ENCODE assay signal across 26 cellular contexts in the genomic region with DNA sequence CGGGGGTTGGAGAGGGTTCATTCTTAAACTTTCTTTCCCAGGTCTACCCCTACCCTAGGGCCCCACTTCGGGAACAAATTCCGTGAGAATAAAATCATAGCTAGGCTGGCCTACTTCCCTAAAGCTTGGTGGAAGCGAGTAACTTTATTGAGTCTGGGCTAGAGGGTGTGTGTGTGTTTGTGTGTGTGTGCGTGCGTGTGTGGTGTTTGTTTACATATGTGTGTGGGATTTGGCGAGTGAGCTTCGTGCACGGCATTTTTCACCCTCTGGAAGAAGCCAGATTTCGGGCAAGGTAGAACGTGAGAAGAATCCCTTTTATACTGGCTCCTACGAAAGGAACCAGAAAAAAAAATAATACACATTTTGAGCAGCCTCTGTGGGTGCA. TPM values are rescaled to one million over a fixed set of nuclear protein-coding genes. Genes with fewer than 3 reads are reported as not detected.
DNase-seq lines count a peak whose midpoint lies in the region; ATAC-seq and TF ChIP-seq lines count a peak whose summit lies in the region.
"Had no signal": no experiment of that assay in that cellular context is flagged by ENCODE, and none has a peak within 500 bp of the region (broad histone marks: within the 10 kb centered on the region; RNA-seq: fewer than 3 reads in every experiment).

No MANE protein-coding gene starts in this region.

- H3K27ac ChIP-seq in ectodermal cell (ENCODE audit: insufficient read depth, low read depth, low read length, poor library complexity, severe bottlenecking) (no peak overlapping the region), aorta (ENCODE audit: low read depth in 1 of 2, low read length in 2 of 2) (no peak overlapping the region)
- H3K27ac ChIP-seq: heart right ventricle, left lung, SJSA1 had no signal

- POLR2A ChIA-PET in activated B cell treated with CpG ODN at 0.5 μM for 24 hours (lab: Charles Lee) = no interaction called here

- H3K36me3 ChIP-seq in ectodermal cell (ENCODE audit: control insufficient read depth, insufficient read depth, low read length) = no peaks in the 10 kb centered on the region
- no peaks in the 10 kb centered on the region for H3K36me3 ChIP-seq in aorta (ENCODE audit: control insufficient read depth in 1 of 2, insufficient read depth in 2 of 2, low read length in 1 of 2)
- H3K36me3 ChIP-seq: heart right ventricle, left lung, SJSA1 had no signal

- H3K27ac Mint-ChIP-seq in activated naive CD4-positive, alpha-beta T cell treated with anti-CD3 and anti-CD28 coated beads, Interleukin-2, amount 10 ng/mL, durations not matched to agents 7 days and 5 days = peak overlapping the region; percentile 0
- peak overlapping the region; percentile 41 for H3K27ac Mint-ChIP-seq in activated B cell treated with CpG ODN at 0.5 μM for 24 hours
- no peak overlapping the region for H3K27ac Mint-ChIP-seq in stimulated activated memory B cell treated with anti-CD40 and anti-IgM and Interleukin-4, amounts not matched to agents 10 μg/mL and 1 μg/mL and 100 μg/mL, for 72 hours
- H3K27ac Mint-ChIP-seq: CD14-positive monocyte, mesothelial cell of epicardium, nephron had no signal

- ATAC-seq in activated B cell treated with CpG ODN at 0.5 μM for 24 hours (ENCODE audit: low read depth) (no peak), aorta (ENCODE audit: low FRiP score) (no peak), GM18867 (IDR thresholded peaks at IDR 0.05; ENCODE audit: unreplicated experiment) (no peak)
- no peak for ATAC-seq in stimulated activated memory B cell treated with anti-CD40 and anti-IgM and Interleukin-4, amounts not matched to agents 10 μg/mL and 1 μg/mL and 100 μg/mL, for 72 hours
- ATAC-seq: heart right ventricle had no signal

- H3K4me3 Mint-ChIP-seq in activated naive CD4-positive, alpha-beta T cell treated with anti-CD3 and anti-CD28 coated beads, Interleukin-2, amount 10 ng/mL, durations not matched to agents 7 days and 5 days = no peak overlapping the region
- no peak overlapping the region for H3K4me3 Mint-ChIP-seq in activated B cell treated with CpG ODN at 0.5 μM for 24 hours
- H3K4me3 Mint-ChIP-seq in stimulated activated memory B cell treated with anti-CD40 and anti-IgM and Interleukin-4, amounts not matched to agents 10 μg/mL and 1 μg/mL and 100 μg/mL, for 72 hours = peak overlapping the region; percentile 44
- H3K4me3 Mint-ChIP-seq: mesothelial cell of epicardium, nephron had no signal

- H3K4me3 ChIP-seq in ectodermal cell (ENCODE audit: insufficient read depth, low read depth, low read length) = peak overlapping the region; percentile 38
- H3K4me3 ChIP-seq in aorta (ENCODE audit: low read length in 2 of 2) = no peak overlapping the region
- H3K4me3 ChIP-seq: heart right ventricle, left lung, SJSA1 had no signal

- CTCF ChIA-PET in activated naive CD4-positive, alpha-beta T cell treated with anti-CD3 and anti-CD28 coated beads, Interleukin-2, amount 10 ng/mL, durations not matched to agents 7 days and 5 days (lab: Charles Lee) = no interaction called here
- CTCF ChIA-PET in activated B cell treated with CpG ODN at 0.5 μM for 24 hours (lab: Charles Lee) = no interaction called here

- peaks cover 4% of the 10 kb centered on the region for H3K4me1 Mint-ChIP-seq in activated naive CD4-positive, alpha-beta T cell treated with anti-CD3 and anti-CD28 coated beads, Interleukin-2, amount 10 ng/mL, durations not matched to agents 7 days and 5 days
- peaks cover 11% of the 10 kb centered on the region for H3K4me1 Mint-ChIP-seq in activated B cell treated with CpG ODN at 0.5 μM for 24 hours
- peaks cover 10% of the 10 kb centered on the region for H3K4me1 Mint-ChIP-seq in stimulated activated memory B cell treated with anti-CD40 and anti-IgM and Interleukin-4, amounts not matched to agents 10 μg/mL and 1 μg/mL and 100 μg/mL, for 72 hours

- no peak for DNase-seq in activated naive CD4-positive, alpha-beta T cell treated with anti-CD3 and anti-CD28 coated beads, Interleukin-2, amount 10 ng/mL, durations not matched to agents 7 days and 5 days
- DNase-seq in activated naive CD4-positive, alpha-beta T cell (lab: John Stamatoyannopoulos, UW) = no peak
- DNase-seq in activated B cell treated with CpG ODN at 0.5 μM for 24 hours = no peak
- no peak for DNase-seq in aorta
- DNase-seq: anterior cingulate cortex; central memory CD4-positive, alpha-beta T cell; GOT3; heart right ventricle; left lung; NCI-H1105; NCI-H2081 treated with DMSO at 0.1 percent for 48 hours; NCI-H510A; posterior cingulate gyrus; stimulated activated CD8-positive, alpha-beta memory T cell treated with anti-CD3 and anti-CD28 coated beads, Interleukin-4, amount 100 ng/mL, for 48 hours had no signal

- H3K4me1 ChIP-seq in ectodermal cell (ENCODE audit: control insufficient read depth, insufficient read depth, low read length) = peaks cover 36% of the 10 kb centered on the region
- no peaks in the 10 kb centered on the region for H3K4me1 ChIP-seq in aorta (ENCODE audit: control insufficient read depth in 1 of 2, insufficient read depth in 2 of 2, low read length in 2 of 2)
- H3K4me1 ChIP-seq: left lung, SJSA1 had no signal

- peaks cover 86% of the 10 kb centered on the region for H3K27me3 Mint-ChIP-seq in activated naive CD4-positive, alpha-beta T cell treated with anti-CD3 and anti-CD28 coated beads, Interleukin-2, amount 10 ng/mL, durations not matched to agents 7 days and 5 days
- peaks cover 77% of the 10 kb centered on the region for H3K27me3 Mint-ChIP-seq in activated B cell treated with CpG ODN at 0.5 μM for 24 hours
- peaks cover 94% of the 10 kb centered on the region for H3K27me3 Mint-ChIP-seq in stimulated activated memory B cell treated with anti-CD40 and anti-IgM and Interleukin-4, amounts not matched to agents 10 μg/mL and 1 μg/mL and 100 μg/mL, for 72 hours

- no peaks in the 10 kb centered on the region for H3K9me3 Mint-ChIP-seq in activated naive CD4-positive, alpha-beta T cell treated with anti-CD3 and anti-CD28 coated beads, Interleukin-2, amount 10 ng/mL, durations not matched to agents 7 days and 5 days
- H3K9me3 Mint-ChIP-seq in activated B cell treated with CpG ODN at 0.5 μM for 24 hours = no peaks in the 10 kb centered on the region
- peaks cover 3% of the 10 kb centered on the region for H3K9me3 Mint-ChIP-seq in stimulated activated memory B cell treated with anti-CD40 and anti-IgM and Interleukin-4, amounts not matched to agents 10 μg/mL and 1 μg/mL and 100 μg/mL, for 72 hours
- H3K9me3 Mint-ChIP-seq: mesothelial cell of epicardium had no signal

- WGBS in ectodermal cell, 2 experiments = 2 to 3% methylated on average over 12 of the region's 12 CpGs
- 2 to 3% methylated on average over 12 of the region's 12 CpGs for WGBS in aorta, 2 donors

- H3K9me3 ChIP-seq in ectodermal cell (ENCODE audit: control insufficient read depth, low read length) (no peaks in the 10 kb centered on the region), aorta (ENCODE audit: control insufficient read depth, low read length) (no peaks in the 10 kb centered on the region)
- H3K9me3 ChIP-seq: heart right ventricle, left lung had no signal

- peaks cover 5% of the 10 kb centered on the region for H3K36me3 Mint-ChIP-seq in activated naive CD4-positive, alpha-beta T cell treated with anti-CD3 and anti-CD28 coated beads, Interleukin-2, amount 10 ng/mL, durations not matched to agents 7 days and 5 days
- H3K36me3 Mint-ChIP-seq in activated B cell treated with CpG ODN at 0.5 μM for 24 hours (ENCODE audit: low read depth) = no peaks in the 10 kb centered on the region
- H3K36me3 Mint-ChIP-seq in stimulated activated memory B cell treated with anti-CD40 and anti-IgM and Interleukin-4, amounts not matched to agents 10 μg/mL and 1 μg/mL and 100 μg/mL, for 72 hours = no peaks in the 10 kb centered on the region
- H3K36me3 Mint-ChIP-seq: mesothelial cell of epicardium had no signal

- intact Hi-C loops in activated B cell treated with CpG ODN at 0.5 μM for 24 hours (cut with micrococcal nuclease) = no loop called here
- intact Hi-C loops in aorta (cut with DNase I) = no loop called here

- TF ChIP-seq CTCF in activated B cell treated with CpG ODN at 0.5 μM for 24 hours (IDR thresholded peaks at IDR 0.05) = no peak

- H3K27me3 ChIP-seq in ectodermal cell (ENCODE audit: control insufficient read depth, insufficient read depth, low read length, poor library complexity, severe bottlenecking) (peaks cover 70% of the 10 kb centered on the region), aorta (ENCODE audit: control insufficient read depth in 1 of 2, insufficient read depth in 2 of 2, low read length in 1 of 2) (peaks cover 0 to 3% of the 10 kb centered on the region in 2 donors)

RNA-seq across cellular contexts. Expression of a gene that starts 7.5 kb away (rescaled TPM):
- total RNA-seq in activated B cell treated with CpG ODN at 0.5 μM for 24 hours = not detected in 2 replicates
- polyA plus RNA-seq in ectodermal cell (2013, experiment 1 of 4) = 36.3 TPM
- 55.7 TPM for polyA plus RNA-seq in ectodermal cell (2013, experiment 2 of 4)
- polyA plus RNA-seq in ectodermal cell (2013, experiment 3 of 4) = 39.0 TPM
- 43.8 TPM for polyA plus RNA-seq in ectodermal cell (2013, experiment 4 of 4)
- total RNA-seq in aorta = not detected
- polyA plus RNA-seq in aorta = not detected
- total RNA-seq: activated CD8-positive, alpha-beta memory T cell treated with anti-CD3 and anti-CD28 coated beads for 36 hours; dermis microvascular lymphatic vessel endothelial cell; heart right ventricle; HepG2; left lung; mesothelial cell of epicardium; SJSA1; T-helper 2 cell treated with Interferon-gamma antibody and Interleukin-4, amounts not matched to agents 100 ng/mL and 5 ng/mL, for 36 hours; urinary bladder had no signal
- polyA plus RNA-seq: CD14-positive monocyte, heart right ventricle, HepG2, urinary bladder had no signal

RNA-seq across cellular contexts. Expression of a gene that starts 57.0 kb away (rescaled TPM):
- total RNA-seq in activated B cell treated with CpG ODN at 0.5 μM for 24 hours (0.20 and 1.2 TPM in 2 replicates), aorta (1 to 10 TPM; 3.8 to 4.5 TPM)
- 3.7 TPM for polyA plus RNA-seq in ectodermal cell (2013, experiment 1 of 4)
- 3.1 TPM for polyA plus RNA-seq in ectodermal cell (2013, experiment 2 of 4)
- polyA plus RNA-seq in ectodermal cell (2013, experiment 3 of 4) = 4.5 TPM
- polyA plus RNA-seq in ectodermal cell (2013, experiment 4 of 4) = 4.2 TPM
- 10 to 100 TPM in 1 of 2 donors, 1 to 10 TPM in 1; 9.1 to 13.4 TPM for polyA plus RNA-seq in aorta
- total RNA-seq: activated CD8-positive, alpha-beta memory T cell treated with anti-CD3 and anti-CD28 coated beads for 36 hours had no signal
